In genomic region chr16:72291531-72291981, GRCh38 we compare ENCODE assay signal across 11 cellular contexts.
DNase-seq lines count a peak whose midpoint lies in the region; ATAC-seq and TF ChIP-seq lines count a peak whose summit lies in the region.
"Had no signal": no experiment of that assay in that cellular context is flagged by ENCODE, and none has a peak within 500 bp of the region (broad histone marks: within the 10 kb centered on the region; RNA-seq: fewer than 3 reads in every experiment).

No MANE protein-coding gene starts in this region.

- ATAC-seq in RWPE2 (ENCODE audit: low read depth) (peak; percentile 92), HG02642 (IDR thresholded peaks at IDR 0.05; ENCODE audit: poor library complexity, unreplicated experiment) (no peak)

- no peak for TF ChIP-seq POLR2A in esophagus squamous epithelium (IDR thresholded peaks at IDR 0.05)

- H3K9ac ChIP-seq in MM.1S (ENCODE audit: low read length): no peak overlapping the region

- peak overlapping the region; percentile 100 for H3K27ac ChIP-seq in RWPE2 (ENCODE audit: poor library complexity, severe bottlenecking)
- H3K27ac ChIP-seq in esophagus squamous epithelium: peak overlapping the region; percentile 5 to 56 (median 22)
- H3K27ac ChIP-seq in MM.1S (ENCODE audit: low read length): no peak overlapping the region

- no peak for TF ChIP-seq CTCF in RWPE2 (IDR thresholded peaks at IDR 0.05; ENCODE audit: poor library complexity, severe bottlenecking)
- TF ChIP-seq CTCF in esophagus squamous epithelium (IDR thresholded peaks at IDR 0.05): no peak
- TF ChIP-seq CTCF in MM.1S (IDR thresholded peaks at IDR 0.05; ENCODE audit: low read length): no peak

- no peaks in the 10 kb centered on the region for H3K27me3 ChIP-seq in RWPE2 (ENCODE audit: insufficient read depth, poor library complexity, severe bottlenecking)
- no peaks in the 10 kb centered on the region for H3K27me3 ChIP-seq in esophagus squamous epithelium
- no peaks in the 10 kb centered on the region for H3K27me3 ChIP-seq in MM.1S (replicated peaks; ENCODE audit: insufficient read depth, low read length)
- H3K27me3 ChIP-seq: heart right ventricle had no signal

- no peaks in the 10 kb centered on the region for H3K9me2 ChIP-seq in MM.1S (replicated peaks; ENCODE audit: insufficient read depth, low read length)

- H3K4me3 ChIP-seq in RWPE2 (ENCODE audit: severe bottlenecking) (no peak overlapping the region), esophagus squamous epithelium (no peak overlapping the region), MM.1S (ENCODE audit: low read length) (no peak overlapping the region)
- H3K4me3 ChIP-seq: heart right ventricle had no signal

- H3K9me3 ChIP-seq in RWPE2 (ENCODE audit: severe bottlenecking) (no peaks in the 10 kb centered on the region), esophagus squamous epithelium (no peaks in the 10 kb centered on the region), MM.1S (replicated peaks; ENCODE audit: insufficient read depth, low read length) (no peaks in the 10 kb centered on the region)

- H2AFZ ChIP-seq in MM.1S (ENCODE audit: low read length): no peak overlapping the region

- H3F3A ChIP-seq in MM.1S (ENCODE audit: insufficient read depth, low read length): no peaks in the 10 kb centered on the region

- H3K4me1 ChIP-seq in RWPE2 (ENCODE audit: insufficient read depth, poor library complexity, severe bottlenecking): peaks cover 41% of the 10 kb centered on the region
- peaks cover 6 to 11% (median 9%) of the 10 kb centered on the region in 3 donors for H3K4me1 ChIP-seq in esophagus squamous epithelium
- no peaks in the 10 kb centered on the region for H3K4me1 ChIP-seq in MM.1S (ENCODE audit: low read length)

- no peaks in the 10 kb centered on the region for H4K20me1 ChIP-seq in MM.1S (ENCODE audit: insufficient read depth, low read length)

- H3K36me3 ChIP-seq in RWPE2 (ENCODE audit: low read depth): peaks cover 3% of the 10 kb centered on the region; the same call in 1 of the 2 replicates
- H3K36me3 ChIP-seq in esophagus squamous epithelium: no peaks in the 10 kb centered on the region
- no peaks in the 10 kb centered on the region for H3K36me3 ChIP-seq in MM.1S (replicated peaks; ENCODE audit: insufficient read depth, low read length)
- H3K36me3 ChIP-seq: heart right ventricle had no signal

- H3K79me2 ChIP-seq in MM.1S (ENCODE audit: low read length): no peaks in the 10 kb centered on the region

- peak; percentile 2 for DNase-seq in CD1c-positive myeloid dendritic cell (ENCODE audit: extremely low spot score)
- DNase-seq in RWPE2 (ENCODE audit: low spot score): no peak
- no peak for DNase-seq in esophagus squamous epithelium (lab: John Stamatoyannopoulos, UW)
- peak; percentile 66 for DNase-seq in pulmonary artery endothelial cell (ENCODE audit: low read depth, low spot score)
- DNase-seq in iPS-NIHi7 (ENCODE audit: extremely low spot score): no peak
- DNase-seq in MM.1S: no peak
- no peak for DNase-seq in SK-N-DZ (ENCODE audit: low spot score)
- DNase-seq: DND-41; heart right ventricle; stimulated activated CD4-positive, alpha-beta T cell treated with anti-CD3 and anti-CD28 coated beads, Interleukin-12 subunit alpha, Interleukin-12 subunit beta, amount 100 ng/mL, for 4 hours had no signal

- no peak overlapping the region for H3K4me2 ChIP-seq in MM.1S (ENCODE audit: low read depth, low read length)

- intact Hi-C loops in esophagus squamous epithelium (cut with DNase I): no loop called here

Comparison
In these comparisons a context has a peak if more than half of its experiments do, and no peak if none do; other contexts are left out.
1. DNase-seq: peak in CD1c-positive myeloid dendritic cell (single experiment) and pulmonary artery endothelial cell (single experiment); none in RWPE2 (single experiment), esophagus squamous epithelium (single experiment), iPS-NIHi7 (single experiment), MM.1S (single experiment) and SK-N-DZ (single experiment).